In genomic region chr12:113239288-113239771, GRCh38 we compare ENCODE assay signal across 12 cellular contexts. TPM values are rescaled to one million over a fixed set of nuclear protein-coding genes. Genes with fewer than 3 reads are reported as not detected.
A peak's percentile ranks its signal among the peaks of the same experiment; 100 is the strongest.
DNase-seq lines count a peak whose midpoint lies in the region; ATAC-seq and TF ChIP-seq lines count a peak whose summit lies in the region.
"Had no signal": no experiment of that assay in that cellular context is flagged by ENCODE, and none has a peak within 500 bp of the region (broad histone marks: within the 10 kb centered on the region; RNA-seq: fewer than 3 reads in every experiment).

No MANE protein-coding gene starts in this region.

- peak overlapping the region; percentile 89 for H3K27ac Mint-ChIP-seq in endothelial cell (ENCODE audit: unreplicated experiment)
- H3K27ac Mint-ChIP-seq: T-helper 1 cell treated with Interleukin-12 subunit alpha and Interleukin-12 subunit beta and Interleukin-4 antibody, amounts not matched to agents 30 μg/mL and 1 μg/mL, for 36 hours had no signal

- intact Hi-C loops in A673 (cut with micrococcal nuclease; ENCODE audit: unreplicated experiment) = no loop called here
- intact Hi-C loops in OCI-LY7 (cut with micrococcal nuclease; ENCODE audit: unreplicated experiment) = no loop called here
- intact Hi-C loops in posterior vena cava (cut with DNase I) = no loop called here

- H2AFZ ChIP-seq in OCI-LY7 (ENCODE audit: low read length) = no peak overlapping the region

- H3K9me3 Mint-ChIP-seq in endothelial cell (ENCODE audit: unreplicated experiment) = no peaks in the 10 kb centered on the region
- H3K9me3 Mint-ChIP-seq: CD4-positive, CD25-positive, alpha-beta regulatory T cell; T-helper 1 cell treated with Interleukin-12 subunit alpha and Interleukin-12 subunit beta and Interleukin-4 antibody, amounts not matched to agents 30 μg/mL and 1 μg/mL, for 36 hours had no signal

- no peaks in the 10 kb centered on the region for H3K9me2 ChIP-seq in OCI-LY7 (ENCODE audit: insufficient read depth, low read length)

- no peak overlapping the region for H3K4me3 Mint-ChIP-seq in endothelial cell (ENCODE audit: unreplicated experiment)
- H3K4me3 Mint-ChIP-seq: CD4-positive, CD25-positive, alpha-beta regulatory T cell; T-helper 1 cell treated with Interleukin-12 subunit alpha and Interleukin-12 subunit beta and Interleukin-4 antibody, amounts not matched to agents 30 μg/mL and 1 μg/mL, for 36 hours had no signal

- TF ChIP-seq CTCF in A673 (conservative IDR thresholded peaks at IDR 0.05; ENCODE audit: low read depth, low read length) (no peak), OCI-LY7 (conservative IDR thresholded peaks at IDR 0.05; ENCODE audit: low read length) (no peak), endothelial cell (IDR thresholded peaks at IDR 0.05; ENCODE audit: unreplicated experiment) (no peak)

- H3K36me3 ChIP-seq in A673 (ENCODE audit: insufficient read depth, low read length, poor library complexity, severe bottlenecking) (no peaks in the 10 kb centered on the region), OCI-LY7 (ENCODE audit: insufficient read depth, low read length) (peaks cover 96% of the 10 kb centered on the region)

- CTCF ChIA-PET in A673 (lab: Charles Lee) = no interaction called here
- CTCF ChIA-PET in OCI-LY7 (lab: Charles Lee; ENCODE audit: unreplicated experiment) = interaction anchor here (0.6 kb wide), 1 partner anchor 119 kb away, joined by 5 read pairs; the partner anchor contains the start of gene PLBD2

- H3K27me3 ChIP-seq in A673 (replicated peaks; ENCODE audit: insufficient read depth, low read depth, low read length, poor library complexity) = no peaks in the 10 kb centered on the region

- H3K4me1 ChIP-seq in A673 (ENCODE audit: insufficient read depth, low read length, poor library complexity, severe bottlenecking) (peaks cover 24% of the 10 kb centered on the region), OCI-LY7 (ENCODE audit: insufficient read depth, low read length, poor library complexity, severe bottlenecking) (peaks cover 23% of the 10 kb centered on the region)

- peaks cover 7% of the 10 kb centered on the region for H3K27me3 Mint-ChIP-seq in endothelial cell (ENCODE audit: unreplicated experiment)
- H3K27me3 Mint-ChIP-seq: CD4-positive, CD25-positive, alpha-beta regulatory T cell had no signal

- H3K79me2 ChIP-seq in OCI-LY7 (ENCODE audit: insufficient read depth, low read depth, low read length) = peaks cover 50% of the 10 kb centered on the region; the same call in 1 of the 2 replicates

- H3K4me1 Mint-ChIP-seq in endothelial cell (ENCODE audit: unreplicated experiment) = peaks cover 26% of the 10 kb centered on the region

- ATAC-seq in GM21526 (IDR thresholded peaks at IDR 0.05; ENCODE audit: low FRiP score, unreplicated experiment) (no peak), HG02798 (IDR thresholded peaks at IDR 0.05; ENCODE audit: poor library complexity, unreplicated experiment) (no peak)

- POLR2A ChIA-PET in A673 (lab: Charles Lee; ENCODE audit: low non-redundant PET) = no interaction called here
- POLR2A ChIA-PET in OCI-LY7 (lab: Charles Lee) = interaction anchor here (1.2 kb wide), 1 partner anchor 18 kb away, joined by 3 read pairs; the partner anchor contains the start of gene TPCN1

- no peaks in the 10 kb centered on the region; the same call in 1 of the 2 replicates for H4K20me1 ChIP-seq in OCI-LY7 (ENCODE audit: insufficient read depth, low read length)

- peaks cover 9% of the 10 kb centered on the region for H3K36me3 Mint-ChIP-seq in endothelial cell (ENCODE audit: low read depth, unreplicated experiment)

- no peak overlapping the region for H3K4me2 ChIP-seq in OCI-LY7 (ENCODE audit: low read length)
- H3K4me2 ChIP-seq: KMS-11 had no signal

- DNase-seq in A673 (ENCODE audit: low spot score) (no peak), OCI-LY7 (ENCODE audit: low spot score) (no peak), endothelial cell (ENCODE audit: low spot score) (no peak), posterior vena cava (ENCODE audit: low spot score) (peak; percentile 11), GM19240 (ENCODE audit: insufficient read length, low spot score) (no peak), AG08395 (ENCODE audit: low spot score) (no peak)
- DNase-seq: CD4-positive, CD25-positive, alpha-beta regulatory T cell; NCI-H524 had no signal

- H3K27ac ChIP-seq in A673 (ENCODE audit: low read depth, low read length, poor library complexity, severe bottlenecking) (peak overlapping the region; percentile 15), OCI-LY7 (ENCODE audit: low read depth, low read length, poor library complexity, severe bottlenecking) (peak overlapping the region; percentile 16)
- H3K27ac ChIP-seq: KMS-11 had no signal

- H3K9me3 ChIP-seq in A673 (ENCODE audit: low read depth, low read length, poor library complexity, severe bottlenecking) = no peaks in the 10 kb centered on the region
- H3K9me3 ChIP-seq in OCI-LY7 (ENCODE audit: low read length) = no peaks in the 10 kb centered on the region

- H3K4me3 ChIP-seq in A673 (ENCODE audit: low read depth, low read length, poor library complexity, severe bottlenecking) (no peak overlapping the region), OCI-LY7 (ENCODE audit: low read depth, low read length, poor library complexity, severe bottlenecking) (no peak overlapping the region)

- BruUV-seq in A673 (replicated peaks; lab: Mats Ljungman, UMichigan) (no TSS peak), OCI-LY7 (replicated peaks; lab: Mats Ljungman, UMichigan) (no TSS peak)

RNA-seq across cellular contexts. Expression of gene TPCN1, which starts 18.1 kb away (rescaled TPM):
- 18.8 and 25.8 TPM in 2 replicates for total RNA-seq in A673 (2021)
- 72.4 and 96.0 TPM in 2 replicates for total RNA-seq in OCI-LY7 (2014; rRNA removed; shearing (Covaris generic))
- total RNA-seq in OCI-LY7 (2022) = 160 and 177 TPM in 2 replicates
- 8.4 TPM for total RNA-seq in endothelial cell (ENCODE audit: unreplicated experiment)
- 10 to 100 TPM; 28.8 to 50.8 TPM for total RNA-seq in posterior vena cava

RNA-seq across cellular contexts. Expression of gene RITA1, which starts 53.8 kb away (rescaled TPM):
- total RNA-seq in A673 (2021) (22.3 and 25.3 TPM in 2 replicates), OCI-LY7 (2022) (59.5 and 68.6 TPM in 2 replicates), endothelial cell (ENCODE audit: unreplicated experiment) (11.7 TPM), posterior vena cava (1 to 10 TPM; 6.6 to 9.7 TPM)
- total RNA-seq in OCI-LY7 (2014; rRNA removed; shearing (Covaris generic)) = 72.5 and 90.8 TPM in 2 replicates

RNA-seq across cellular contexts. Expression of gene DDX54, which starts 54.1 kb away (rescaled TPM):
- total RNA-seq in A673 (2021) (98.8 and 116 TPM in 2 replicates), OCI-LY7 (2022) (145 and 150 TPM in 2 replicates), endothelial cell (ENCODE audit: unreplicated experiment) (47.5 TPM), posterior vena cava (10 to 100 TPM; 37.0 to 47.6 TPM)
- 86.0 and 87.2 TPM in 2 replicates for total RNA-seq in OCI-LY7 (2014; rRNA removed; shearing (Covaris generic))
